10 cellular contexts compared by ENCODE assay signal in the genomic region with DNA sequence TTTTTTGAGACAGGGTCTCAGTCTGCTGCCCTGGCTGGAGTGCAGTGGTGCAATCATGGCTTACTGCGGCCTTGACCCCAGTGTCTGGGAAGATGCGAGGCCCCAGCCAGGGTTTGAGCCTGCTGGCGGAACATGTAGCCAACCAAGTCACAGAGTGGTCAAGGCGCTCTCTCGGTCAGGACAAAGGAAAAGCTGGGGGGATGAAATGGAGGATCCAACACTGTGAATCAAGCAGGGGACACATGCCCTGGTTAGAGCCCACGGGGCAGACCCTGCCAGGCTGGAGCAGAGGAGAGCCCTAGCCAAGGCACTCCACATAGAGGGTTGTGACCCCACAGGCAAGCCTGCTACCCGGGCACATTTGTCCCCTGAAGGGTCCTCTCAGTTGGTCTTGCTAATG. TPM values are rescaled to one million over a fixed set of nuclear protein-coding genes. Genes with fewer than 3 reads are reported as not detected.
"Had no signal": no experiment of that assay in that cellular context is flagged by ENCODE, and none has a peak within 500 bp of the region (broad histone marks: within the 10 kb centered on the region; RNA-seq: fewer than 3 reads in every experiment).

No MANE protein-coding gene starts in this region.

- DNase-seq: GM23248, GOT3, H7, HFFc6, IMR-90, KG1 had no signal

- H3K4me3 Mint-ChIP-seq: HFFc6 had no signal

- ATAC-seq: HCT116, K562 had no signal

- H3K27ac Mint-ChIP-seq: HFFc6 had no signal

RNA-seq across cellular contexts. Expression of a gene that starts 10.1 kb away (rescaled TPM):
- total RNA-seq: GM23248, H4, H7, HFFc6, HT-29, IMR-90 had no signal
